1 cellular context compared by ENCODE assay signal in the genomic region with DNA sequence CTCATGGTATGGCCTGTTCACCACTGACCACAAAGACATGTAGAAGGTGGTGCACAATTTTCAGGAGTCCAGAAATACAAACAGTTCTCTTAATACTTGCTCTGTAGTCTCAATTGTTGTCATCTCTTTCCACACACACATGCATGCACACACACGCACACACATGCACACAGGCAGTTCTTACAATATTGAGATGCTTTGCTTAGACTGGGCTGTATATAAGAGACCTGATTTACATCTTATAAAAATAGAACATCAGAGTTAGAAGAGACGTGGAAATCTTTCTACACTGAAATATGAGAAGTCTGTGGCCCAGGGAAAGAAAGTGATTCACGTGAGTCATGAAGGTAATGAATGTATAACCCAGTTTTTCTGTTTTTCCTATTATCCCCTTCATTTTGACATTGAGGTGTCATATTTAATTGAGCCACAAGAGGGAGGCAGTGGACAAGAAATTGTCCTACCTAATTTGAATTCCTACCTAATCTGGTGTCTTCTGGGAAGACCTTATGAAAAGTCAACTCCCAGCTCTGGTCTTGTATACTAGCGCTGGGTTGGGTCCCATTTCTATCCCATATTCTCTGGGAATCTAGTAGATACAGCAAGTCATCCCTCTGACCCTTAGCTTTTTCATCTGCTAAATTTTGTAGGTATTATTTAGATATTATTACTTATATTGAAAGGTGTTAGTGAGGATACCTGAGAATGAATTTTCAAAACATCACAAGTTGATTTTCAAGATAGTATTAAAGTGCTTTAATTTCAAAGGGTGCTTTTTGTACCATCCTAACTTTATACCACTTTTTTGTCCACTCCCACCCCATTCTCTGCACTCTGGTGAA.
TF ChIP-seq lines count a peak whose summit lies in the region.

No MANE protein-coding gene starts in this region.

TF ChIP-seq in GM12878, 131 proteins besides CTCF, POLR2A, EP300 and RAD21 (continued from another document):
- TF ChIP-seq USF1 (IDR thresholded peaks at IDR 0.05; ENCODE audit: borderline replicate concordance, extremely low read length, insufficient read depth, low read depth, low read length) (no peak), BHLHE40 (IDR thresholded peaks at IDR 0.05; ENCODE audit: borderline replicate concordance in 1 of 2, low read depth in 2 of 2, low read length in 1 of 2) (0 out of 4 replicates have a peak, but pooled peaks have one; percentile 9 to 14), SIN3A (IDR thresholded peaks at IDR 0.05; ENCODE audit: low read depth, low read length) (no peak), CUX1 (IDR thresholded peaks at IDR 0.05; ENCODE audit: insufficient replicate concordance, low read depth, low read length) (no peak), WRNIP1 (IDR thresholded peaks at IDR 0.05; ENCODE audit: borderline replicate concordance, low read depth, low read length) (no peak), MTA2 (IDR thresholded peaks at IDR 0.05; ENCODE audit: low read depth) (no peak), BMI1 (IDR thresholded peaks at IDR 0.05; ENCODE audit: borderline replicate concordance) (no peak), SMC3 (IDR thresholded peaks at IDR 0.05; ENCODE audit: borderline replicate concordance, low read length) (peak; percentile 87; the same call in 1 of the 2 replicates), NFIC (IDR thresholded peaks at IDR 0.05; ENCODE audit: low read depth, low read length) (no peak), NRF1 (conservative IDR thresholded peaks at IDR 0.05; ENCODE audit: low read depth, low read length) (no peak)
- TF ChIP-seq, protein P1, sequence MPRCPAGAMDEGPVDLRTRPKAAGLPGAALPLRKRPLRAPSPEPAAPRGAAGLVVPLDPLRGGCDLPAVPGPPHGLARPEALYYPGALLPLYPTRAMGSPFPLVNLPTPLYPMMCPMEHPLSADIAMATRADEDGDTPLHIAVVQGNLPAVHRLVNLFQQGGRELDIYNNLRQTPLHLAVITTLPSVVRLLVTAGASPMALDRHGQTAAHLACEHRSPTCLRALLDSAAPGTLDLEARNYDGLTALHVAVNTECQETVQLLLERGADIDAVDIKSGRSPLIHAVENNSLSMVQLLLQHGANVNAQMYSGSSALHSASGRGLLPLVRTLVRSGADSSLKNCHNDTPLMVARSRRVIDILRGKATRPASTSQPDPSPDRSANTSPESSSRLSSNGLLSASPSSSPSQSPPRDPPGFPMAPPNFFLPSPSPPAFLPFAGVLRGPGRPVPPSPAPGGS (IDR thresholded peaks at IDR 0.05; ENCODE audit: borderline replicate concordance, insufficient read depth, low read depth, low read length, poor library complexity, severe bottlenecking) = no peak
